In genomic region chr1:100358210-100358609, GRCh38 we compare ENCODE assay signal across 10 cellular contexts. TPM values are rescaled to one million over a fixed set of nuclear protein-coding genes. Genes with fewer than 3 reads are reported as not detected.
DNase-seq lines count a peak whose midpoint lies in the region; ATAC-seq, FAIRE-seq and TF ChIP-seq lines count a peak whose summit lies in the region.
"Had no signal": no experiment of that assay in that cellular context is flagged by ENCODE, and none has a peak within 500 bp of the region (broad histone marks: within the 10 kb centered on the region; RNA-seq: fewer than 3 reads in every experiment).

No MANE protein-coding gene starts in this region.

- H3K27ac Mint-ChIP-seq in neural progenitor cell: no peak overlapping the region

- H3K27me3 ChIP-seq in KMS-11 (ENCODE audit: insufficient read depth, low read depth) (no peaks in the 10 kb centered on the region), neural progenitor cell (no peaks in the 10 kb centered on the region)
- H3K27me3 ChIP-seq: colonic mucosa had no signal

- peak; percentile 17 for DNase-seq in DMS53 (lab: John Stamatoyannopoulos, UW)
- DNase-seq in DMS53 treated with DMSO at 0.1 percent for 48 hours (lab: John Stamatoyannopoulos, UW; ENCODE audit: unreplicated experiment): no peak
- DNase-seq in cardiac fibroblast (ENCODE audit: low read depth in 2 of 2): peak; percentile 44 to 47
- peak; percentile 24 for DNase-seq in neural progenitor cell (ENCODE audit: low spot score)
- no peak for DNase-seq in substantia nigra (lab: John Stamatoyannopoulos, UW)
- no peak for DNase-seq in GM12892 (ENCODE audit: insufficient read length)
- DNase-seq: colonic mucosa, SHP77 had no signal

- H4K20me1 ChIP-seq in KMS-11 (ENCODE audit: insufficient read depth) (no peaks in the 10 kb centered on the region), neural progenitor cell (ENCODE audit: low read depth) (peaks cover 51% of the 10 kb centered on the region)

- no peaks in the 10 kb centered on the region for H3K36me3 ChIP-seq in KMS-11 (ENCODE audit: insufficient read depth)
- H3K36me3 ChIP-seq in neural progenitor cell: peaks cover 11% of the 10 kb centered on the region
- H3K36me3 ChIP-seq: colonic mucosa had no signal

- no peak for FAIRE-seq in GM12892 (lab: Jason Lieb, UNC)

- H3K4me1 Mint-ChIP-seq in neural progenitor cell: peaks cover 78% of the 10 kb centered on the region

- TF ChIP-seq CTCF in KMS-11 (conservative IDR thresholded peaks at IDR 0.05; ENCODE audit: low read depth, low read length) (peak; percentile 19; the same call in 1 of the 2 replicates), cardiac fibroblast (IDR thresholded peaks at IDR 0.05; ENCODE audit: low read depth, low read length) (peak; percentile 60), neural progenitor cell (IDR thresholded peaks at IDR 0.05) (peak; percentile 54)

- TF ChIP-seq POLR2A in GM12892 (IDR thresholded peaks at IDR 0.05; ENCODE audit: low read depth, low read length): no peak

- H3K4me2 ChIP-seq in KMS-11 (no peak overlapping the region), neural progenitor cell (peak overlapping the region; percentile 8)

- H3K9me3 ChIP-seq in neural progenitor cell (ENCODE audit: low read depth): no peaks in the 10 kb centered on the region
- H3K9me3 ChIP-seq: colonic mucosa had no signal

- no peak overlapping the region for H3K27ac ChIP-seq in KMS-11
- H3K27ac ChIP-seq in neural progenitor cell: no peak overlapping the region
- H3K27ac ChIP-seq in substantia nigra (ENCODE audit: low read depth, low read length, poor library complexity, severe bottlenecking): no peak overlapping the region
- H3K27ac ChIP-seq: colonic mucosa had no signal

- H3F3A ChIP-seq in neural progenitor cell (ENCODE audit: low read depth): peaks cover 52% of the 10 kb centered on the region

- no peak overlapping the region for H2AFZ ChIP-seq in KMS-11 (ENCODE audit: low read depth)
- no peak overlapping the region for H2AFZ ChIP-seq in neural progenitor cell (replicated peaks)

- H3K9me3 Mint-ChIP-seq in neural progenitor cell: no peaks in the 10 kb centered on the region

- H3K4me1 ChIP-seq in KMS-11 (ENCODE audit: low read depth, poor library complexity, severe bottlenecking): peaks cover 24% of the 10 kb centered on the region
- H3K4me1 ChIP-seq in neural progenitor cell: peaks cover 84% of the 10 kb centered on the region
- H3K4me1 ChIP-seq: colonic mucosa had no signal

- peaks cover 7% of the 10 kb centered on the region for H3K36me3 Mint-ChIP-seq in neural progenitor cell

- no peaks in the 10 kb centered on the region for H3K27me3 Mint-ChIP-seq in neural progenitor cell (ENCODE audit: insufficient read depth, low read depth)

- no peak for ATAC-seq in HG02763 (IDR thresholded peaks at IDR 0.05; ENCODE audit: unreplicated experiment)

- H3K9ac ChIP-seq in KMS-11: no peak overlapping the region
- H3K9ac ChIP-seq in neural progenitor cell: no peak overlapping the region

- H3K79me2 ChIP-seq in KMS-11 (ENCODE audit: insufficient read depth, low read depth) (0 out of 2 replicates have a peak, but pooled peaks cover 5% of the 10 kb centered on the region), neural progenitor cell (ENCODE audit: low read depth) (peaks cover 99% of the 10 kb centered on the region)

- H3K4me3 ChIP-seq in KMS-11 (IDR thresholded peaks at IDR 0.05; ENCODE audit: insufficient read depth, low read depth, low read length): no peak overlapping the region
- no peak overlapping the region for H3K4me3 ChIP-seq in cardiac fibroblast (replicated peaks in 1 of 2; ENCODE audit: low read depth in 2 of 2, low read length in 2 of 2)
- H3K4me3 ChIP-seq in neural progenitor cell: no peak overlapping the region
- H3K4me3 ChIP-seq: colonic mucosa had no signal

- no peak overlapping the region for H3K4me3 Mint-ChIP-seq in neural progenitor cell

RNA-seq across cellular contexts. Expression of gene CDC14A, which starts 5.9 kb away (rescaled TPM):
- 26.9 and 37.0 TPM in 2 replicates for total RNA-seq in neural progenitor cell (ENCODE audit: low replicate concordance)
- polyA plus RNA-seq in GM12892 (2012; ENCODE audit: missing spikeins): 4.0 TPM

Comparison
In these comparisons a context has a peak if more than half of its experiments do, and no peak if none do; other contexts are left out.
1. DNase-seq: peak in DMS53 (single experiment), cardiac fibroblast (2 of 2) and neural progenitor cell (single experiment); none in DMS53 treated with DMSO at 0.1 percent for 48 hours (single experiment), substantia nigra (0 of 49) and GM12892 (single experiment).
2. Peak in every context shown above with its lines, with median percentiles within 50 percentile points of each other: CTCF ChIP-seq.